22 cellular contexts compared by ENCODE assay signal in the genomic region with DNA sequence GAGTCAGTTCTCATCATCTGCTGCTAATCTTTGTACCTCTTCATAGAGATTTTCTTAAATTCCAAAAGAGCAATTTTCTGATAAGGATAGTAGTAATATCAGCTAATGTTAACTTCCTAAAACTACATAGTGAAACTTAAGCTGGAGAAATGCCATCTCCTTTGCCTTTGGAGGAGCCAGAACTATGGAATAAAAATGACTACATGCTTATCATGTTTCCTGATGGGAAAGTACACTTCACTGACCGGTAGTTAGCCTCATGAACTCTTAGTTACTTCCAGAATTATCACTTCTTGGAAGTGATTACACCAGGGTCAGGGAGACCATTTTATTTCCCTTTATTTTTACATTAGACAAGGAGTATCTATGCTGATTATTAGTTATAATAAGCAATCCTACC.
"Had no signal": no experiment of that assay in that cellular context is flagged by ENCODE, and none has a peak within 500 bp of the region (broad histone marks: within the 10 kb centered on the region; RNA-seq: fewer than 3 reads in every experiment).

No MANE protein-coding gene starts in this region.

- H3K4me3 ChIP-seq: K562, MG63, SJSA1, SK-N-MC had no signal

- H3K4me2 ChIP-seq: KMS-11 had no signal

- H3K36me3 ChIP-seq: MG63, SJSA1 had no signal

- H3K27me3 ChIP-seq: MG63, SJSA1 had no signal

- H3K9me3 ChIP-seq: MG63, SJSA1 had no signal

- H3K27ac ChIP-seq: KMS-11, SJSA1, SK-N-MC had no signal

- DNase-seq: Kasumi-1, MG63, NCI-H1092, NCI-H1105 treated with DMSO at 0.1 percent for 48 hours, NCI-H1417 treated with DMSO at 0.1 percent for 48 hours, NCI-H146, NCI-H1694 treated with DMSO at 0.1 percent for 48 hours, NCI-H1930, NCI-H2081, NCI-H2107, NCI-H2227 treated with DMSO at 0.1 percent for 48 hours, NCI-H524, NCI-H526 treated with DMSO at 0.1 percent for 48 hours, NCI-H748 treated with DMSO at 0.1 percent for 48 hours, Right ventricle myocardium superior, RPMI8226, SIG-M5 had no signal

- H3K4me1 ChIP-seq: SJSA1 had no signal

- FAIRE-seq: K562, RCC 7860 had no signal

- ATAC-seq: K562 had no signal

- H3K9ac ChIP-seq: KMS-11 had no signal
